In the genomic region with DNA sequence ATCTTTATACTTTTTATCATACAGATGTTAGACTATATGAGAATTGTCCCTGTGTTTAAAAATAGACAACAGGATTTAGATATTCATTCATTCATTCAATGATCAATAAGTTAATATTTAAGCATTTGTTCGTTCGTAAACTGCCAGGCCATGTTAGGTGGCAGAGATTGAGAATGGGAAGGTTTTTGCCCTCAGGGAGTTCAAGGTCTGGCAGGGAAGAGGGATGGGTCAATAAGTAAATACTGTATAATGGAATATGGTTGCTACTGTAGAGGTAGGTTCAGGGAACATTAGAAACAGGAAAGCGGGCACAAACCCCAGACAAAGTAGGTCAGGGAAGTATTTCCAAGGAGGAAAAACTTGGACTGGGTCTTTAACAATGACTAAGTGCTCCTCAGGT, we compare ENCODE assay signal across 35 cellular contexts.
"Had no signal": no experiment of that assay in that cellular context is flagged by ENCODE, and none has a peak within 500 bp of the region (broad histone marks: within the 10 kb centered on the region; RNA-seq: fewer than 3 reads in every experiment).

No MANE protein-coding gene starts in this region.

- H3K27me3 ChIP-seq: MG63 had no signal

- H3K27ac ChIP-seq: KMS-11 had no signal

- DNase-seq: Karpas-422, Kasumi-1, MG63, MM.1S, MV-4-11, NCI-H1048, NCI-H1092, NCI-H1092 treated with DMSO at 0.1 percent for 48 hours, NCI-H1105, NCI-H1105 treated with DMSO at 0.1 percent for 48 hours, NCI-H1417, NCI-H1417 treated with DMSO at 0.1 percent for 48 hours, NCI-H1436, NCI-H1436 treated with DMSO at 0.1 percent for 48 hours, NCI-H146, NCI-H1694, NCI-H1694 treated with DMSO at 0.1 percent for 48 hours, NCI-H187, NCI-H187 treated with DMSO at 0.1 percent for 48 hours, NCI-H1930, NCI-H2029, NCI-H2029 treated with DMSO at 0.1 percent for 48 hours, NCI-H2081, NCI-H2081 treated with DMSO at 0.1 percent for 48 hours, NCI-H2107, NCI-H2171, NCI-H2171 treated with DMSO at 0.1 percent for 48 hours, NCI-H2227 treated with DMSO at 0.1 percent for 48 hours, NCI-H226, NCI-H345, NCI-H446, NCI-H446 treated with DMSO at 0.1 percent for 48 hours, NCI-H510A, NCI-H510A treated with DMSO at 0.1 percent for 48 hours had no signal

- H3K36me3 ChIP-seq: MG63 had no signal

- H3K9me3 ChIP-seq: MG63 had no signal

- H3K4me3 ChIP-seq: MG63 had no signal

- H3K9ac ChIP-seq: KMS-11 had no signal

- H3K4me2 ChIP-seq: KMS-11 had no signal
